ENCODE assay signal across 15 cellular contexts in genomic region chr12:6212086-6212485, GRCh38. TPM values are rescaled to one million over a fixed set of nuclear protein-coding genes. Genes with fewer than 3 reads are reported as not detected.
DNase-seq lines count a peak whose midpoint lies in the region; ATAC-seq and TF ChIP-seq lines count a peak whose summit lies in the region.
"Had no signal": no experiment of that assay in that cellular context is flagged by ENCODE, and none has a peak within 500 bp of the region (broad histone marks: within the 10 kb centered on the region; RNA-seq: fewer than 3 reads in every experiment).

No MANE protein-coding gene starts in this region.

- no peaks in the 10 kb centered on the region for H3K9me3 ChIP-seq in HUES64 (ENCODE audit: insufficient read depth, low read depth, low read length)
- no peaks in the 10 kb centered on the region for H3K9me3 ChIP-seq in colonic mucosa
- no peaks in the 10 kb centered on the region for H3K9me3 ChIP-seq in mucosa of rectum (ENCODE audit: control insufficient read depth in 2 of 2, low read length in 2 of 2)
- no peaks in the 10 kb centered on the region for H3K9me3 ChIP-seq in thoracic aorta
- H3K9me3 ChIP-seq in A673 (ENCODE audit: low read depth, low read length, poor library complexity, severe bottlenecking) = no peaks in the 10 kb centered on the region
- H3K9me3 ChIP-seq: spleen had no signal

- no peaks in the 10 kb centered on the region for H3K27me3 ChIP-seq in HUES64 (ENCODE audit: insufficient read depth, low read length)
- no peaks in the 10 kb centered on the region for H3K27me3 ChIP-seq in colonic mucosa
- H3K27me3 ChIP-seq in mucosa of rectum (ENCODE audit: control insufficient read depth in 2 of 2, insufficient read depth in 2 of 2, low read length in 2 of 2) = no peaks in the 10 kb centered on the region
- no peaks in the 10 kb centered on the region for H3K27me3 ChIP-seq in thoracic aorta (replicated peaks; ENCODE audit: insufficient read depth)
- H3K27me3 ChIP-seq in A673 (replicated peaks; ENCODE audit: insufficient read depth, low read depth, low read length, poor library complexity) = no peaks in the 10 kb centered on the region
- H3K27me3 ChIP-seq: spleen had no signal

- WGBS in HUES64 = 81% methylated on average over 7 of the region's 7 CpGs

- H3K36me3 ChIP-seq in HUES64 (ENCODE audit: insufficient read depth, low read length) (peaks cover 13% of the 10 kb centered on the region; the same call in 1 of the 2 replicates), colonic mucosa (no peaks in the 10 kb centered on the region), mucosa of rectum (ENCODE audit: control insufficient read depth in 2 of 2, insufficient read depth in 2 of 2, low read length in 2 of 2) (peaks cover 10 to 25% of the 10 kb centered on the region in 2 donors), thoracic aorta (no peaks in the 10 kb centered on the region), A673 (ENCODE audit: insufficient read depth, low read length, poor library complexity, severe bottlenecking) (no peaks in the 10 kb centered on the region)

- H3K27ac ChIP-seq in HUES64 (ENCODE audit: low read depth, low read length) (peak overlapping the region; percentile 2; the same call in 1 of the 2 replicates), colonic mucosa (peak overlapping the region; percentile 5), mucosa of rectum (ENCODE audit: low read depth in 2 of 2, low read length in 2 of 2) (peak overlapping the region; percentile 69 to 87), thoracic aorta (peak overlapping the region; percentile 50 to 88), A673 (ENCODE audit: low read depth, low read length, poor library complexity, severe bottlenecking) (no peak overlapping the region)
- H3K27ac ChIP-seq: spleen had no signal

- POLR2A ChIA-PET in A673 (lab: Charles Lee; ENCODE audit: low non-redundant PET) = interaction anchor here (0.5 kb wide), 1 partner anchor 25 kb away, joined by 10 read pairs; no protein-coding TSS in a partner anchor

- DNase-seq in colonic mucosa = no peak
- no peak for DNase-seq in thoracic aorta (ENCODE audit: low spot score)
- no peak for DNase-seq in A673 (ENCODE audit: low spot score)
- DNase-seq in activated CD8-positive, alpha-beta memory T cell treated with anti-CD3 and anti-CD28 coated beads, Interleukin-2, amount 10 ng/mL, durations not matched to agents 7 days and 5 days = no peak
- no peak for DNase-seq in NCI-H2227 treated with DMSO at 0.1 percent for 48 hours (lab: John Stamatoyannopoulos, UW)
- DNase-seq: activated CD8-positive, alpha-beta T cell treated with anti-CD3 and anti-CD28 coated beads for 36 hours; cerebellar nuclear complex; DND-41; natural killer cell; spleen had no signal

- no peak overlapping the region for H3K4me3 Mint-ChIP-seq in activated CD8-positive, alpha-beta memory T cell treated with anti-CD3 and anti-CD28 coated beads, Interleukin-2, amount 10 ng/mL, durations not matched to agents 7 days and 5 days
- H3K4me3 Mint-ChIP-seq: activated CD8-positive, alpha-beta T cell treated with anti-CD3 and anti-CD28 coated beads for 36 hours; B cell; natural killer cell had no signal

- ATAC-seq in thoracic aorta (ENCODE audit: insufficient number of reproducible peaks, low FRiP score, low read depth) = no peak
- ATAC-seq in esophagus mucosa = no peak
- ATAC-seq in activated CD8-positive, alpha-beta memory T cell treated with anti-CD3 and anti-CD28 coated beads, Interleukin-2, amount 10 ng/mL, durations not matched to agents 7 days and 5 days = no peak
- ATAC-seq: activated CD8-positive, alpha-beta T cell treated with anti-CD3 and anti-CD28 coated beads for 36 hours; HCT116; natural killer cell had no signal

- peaks cover 12% of the 10 kb centered on the region for H3K27me3 Mint-ChIP-seq in activated CD8-positive, alpha-beta memory T cell treated with anti-CD3 and anti-CD28 coated beads, Interleukin-2, amount 10 ng/mL, durations not matched to agents 7 days and 5 days

- no peaks in the 10 kb centered on the region for H3K9me3 Mint-ChIP-seq in activated CD8-positive, alpha-beta memory T cell treated with anti-CD3 and anti-CD28 coated beads, Interleukin-2, amount 10 ng/mL, durations not matched to agents 7 days and 5 days (ENCODE audit: low read depth)
- H3K9me3 Mint-ChIP-seq: activated CD8-positive, alpha-beta T cell treated with anti-CD3 and anti-CD28 coated beads for 36 hours; natural killer cell had no signal

- H3K27ac Mint-ChIP-seq in activated CD8-positive, alpha-beta memory T cell treated with anti-CD3 and anti-CD28 coated beads, Interleukin-2, amount 10 ng/mL, durations not matched to agents 7 days and 5 days = no peak overlapping the region
- H3K27ac Mint-ChIP-seq: activated CD8-positive, alpha-beta T cell treated with anti-CD3 and anti-CD28 coated beads for 36 hours; B cell; natural killer cell had no signal

- H3K4me1 ChIP-seq in HUES64 (ENCODE audit: insufficient read depth, low read length) (peaks cover 59% of the 10 kb centered on the region), colonic mucosa (peaks cover 37% of the 10 kb centered on the region), mucosa of rectum (ENCODE audit: control insufficient read depth in 2 of 2, insufficient read depth in 2 of 2, low read length in 2 of 2) (peaks cover 82 to 89% of the 10 kb centered on the region in 2 donors), thoracic aorta (ENCODE audit: control insufficient read depth in 1 of 2, low read depth in 2 of 2) (peaks cover 45 to 92% of the 10 kb centered on the region in 2 donors), A673 (ENCODE audit: insufficient read depth, low read length, poor library complexity, severe bottlenecking) (no peaks in the 10 kb centered on the region)

- no peaks in the 10 kb centered on the region for H3K36me3 Mint-ChIP-seq in activated CD8-positive, alpha-beta memory T cell treated with anti-CD3 and anti-CD28 coated beads, Interleukin-2, amount 10 ng/mL, durations not matched to agents 7 days and 5 days
- H3K36me3 Mint-ChIP-seq: natural killer cell had no signal

- peaks cover 5% of the 10 kb centered on the region for H3K4me1 Mint-ChIP-seq in activated CD8-positive, alpha-beta memory T cell treated with anti-CD3 and anti-CD28 coated beads, Interleukin-2, amount 10 ng/mL, durations not matched to agents 7 days and 5 days
- H3K4me1 Mint-ChIP-seq: natural killer cell had no signal

- CTCF ChIA-PET in A673 (lab: Charles Lee) = interaction anchor here (0.5 to 0.7 kb wide), 2 partner anchors 16 to 72 kb away, joined by 3 to 7 read pairs; no protein-coding TSS in a partner anchor
- CTCF ChIA-PET in activated CD8-positive, alpha-beta memory T cell treated with anti-CD3 and anti-CD28 coated beads, Interleukin-2, amount 10 ng/mL, durations not matched to agents 7 days and 5 days (lab: Charles Lee) = interaction anchor here (1.2 to 3.3 kb wide), 4 partner anchors 9 to 67 kb away, joined by 3 to 17 read pairs (median 6); no protein-coding TSS in a partner anchor

- H3K4me3 ChIP-seq in HUES64 (ENCODE audit: low read length) = no peak overlapping the region
- no peak overlapping the region for H3K4me3 ChIP-seq in colonic mucosa
- H3K4me3 ChIP-seq in mucosa of rectum (ENCODE audit: low read length in 2 of 2) = peak overlapping the region in 1 of 2 donors; percentile 1
- H3K4me3 ChIP-seq in thoracic aorta = no peak overlapping the region
- H3K4me3 ChIP-seq in A673 (ENCODE audit: low read depth, low read length, poor library complexity, severe bottlenecking) = no peak overlapping the region
- H3K4me3 ChIP-seq: spleen had no signal

- no TSS peak for BruUV-seq in A673 (replicated peaks; lab: Mats Ljungman, UMichigan)

- intact Hi-C loops in colonic mucosa (cut with DNase I) = no loop called here
- intact Hi-C loops in A673 (cut with micrococcal nuclease; ENCODE audit: unreplicated experiment) = no loop called here

- H3K9ac ChIP-seq in HUES64 (ENCODE audit: low read depth, low read length) (no peak overlapping the region), colonic mucosa (ENCODE audit: low read depth in 2 of 2, low read length in 2 of 2) (peak overlapping the region; percentile 5 to 56), mucosa of rectum (ENCODE audit: low read depth in 1 of 2, low read length in 2 of 2) (peak overlapping the region; percentile 18 to 23)

- TF ChIP-seq CTCF in colonic mucosa (IDR thresholded peaks at IDR 0.05) (no peak), thoracic aorta (IDR thresholded peaks at IDR 0.05) (no peak), A673 (conservative IDR thresholded peaks at IDR 0.05; ENCODE audit: low read depth, low read length) (no peak)

RNA-seq across cellular contexts. Expression of gene CD9, which starts 11.9 kb away (rescaled TPM):
- 112 TPM for polyA plus RNA-seq in HUES64 (2013, experiment 1 of 2)
- 113 TPM for polyA plus RNA-seq in HUES64 (2013, experiment 2 of 2)
- total RNA-seq in colonic mucosa (100 to 1,000 TPM; 589 to 665 TPM), thoracic aorta (100 to 1,000 TPM; 249 to 300 TPM), esophagus mucosa (597 TPM), A673 (2021) (2.8 TPM in 2 replicates)
- 10 to 100 TPM in 1 of 2 experiments, 1 to 10 TPM in 1; 3.8 to 20.4 TPM for total RNA-seq in activated CD8-positive, alpha-beta memory T cell treated with anti-CD3 and anti-CD28 coated beads, Interleukin-2, amount 10 ng/mL, durations not matched to agents 7 days and 5 days

Comparison
In these comparisons a context has a peak if more than half of its experiments do, and no peak if none do; other contexts are left out.
1. RNA of gene CD9, which starts 11.9 kb away (total RNA-seq): 589 to 665 TPM in colonic mucosa, 597 TPM in esophagus mucosa (single experiment) and 249 to 300 TPM in thoracic aorta; 3.8 to 20.4 TPM in activated CD8-positive, alpha-beta memory T cell treated with anti-CD3 and anti-CD28 coated beads, Interleukin-2, amount 10 ng/mL, durations not matched to agents 7 days and 5 days and 2.8 TPM in A673; every median in the first group is over 10 times any median in the second.